9 cellular contexts compared by ENCODE assay signal in genomic region chr2:191933307-191934105, GRCh38.
A peak's percentile ranks its signal among the peaks of the same experiment; 100 is the strongest.
DNase-seq lines count a peak whose midpoint lies in the region; ATAC-seq lines count a peak whose summit lies in the region.
"Had no signal": no experiment of that assay in that cellular context is flagged by ENCODE, and none has a peak within 500 bp of the region (broad histone marks: within the 10 kb centered on the region; RNA-seq: fewer than 3 reads in every experiment).

No MANE protein-coding gene starts in this region.

- peaks cover 13% of the 10 kb centered on the region for H3K27me3 Mint-ChIP-seq in activated T-cell treated with anti-CD3 and anti-CD28 coated beads, Interleukin-2, amount 50 U/mL, for 4 hours (ENCODE audit: low read depth)
- peaks cover 12% of the 10 kb centered on the region for H3K27me3 Mint-ChIP-seq in activated T-helper 1 cell treated with anti-CD3 and anti-CD28 coated beads, Interleukin-12 subunit alpha, Interleukin-12 subunit beta, Interleukin-2, Interleukin-4 antibody, amounts not matched to agents 30 ng/mL and 10 ng/mL and 1 ng/mL, durations not matched to agents 14 hours and 24 hours and 36 hours (ENCODE audit: insufficient read depth)

- no peak overlapping the region for H3K4me3 Mint-ChIP-seq in activated T-cell treated with anti-CD3 and anti-CD28 coated beads, Interleukin-2, amount 50 U/mL, for 4 hours
- no peak overlapping the region for H3K4me3 Mint-ChIP-seq in activated T-helper 1 cell treated with anti-CD3 and anti-CD28 coated beads, Interleukin-12 subunit alpha, Interleukin-12 subunit beta, Interleukin-2, Interleukin-4 antibody, amounts not matched to agents 30 ng/mL and 10 ng/mL and 1 ng/mL, durations not matched to agents 14 hours and 24 hours and 36 hours

- no peak overlapping the region for H3K27ac Mint-ChIP-seq in activated T-helper 1 cell treated with anti-CD3 and anti-CD28 coated beads, Interleukin-12 subunit alpha, Interleukin-12 subunit beta, Interleukin-2, Interleukin-4 antibody, amounts not matched to agents 30 ng/mL and 10 ng/mL and 1 ng/mL, durations not matched to agents 14 hours and 24 hours and 36 hours

- no peak for ATAC-seq in activated T-cell treated with anti-CD3 and anti-CD28 coated beads, Interleukin-2, amount 50 U/mL, for 4 hours
- peak; percentile 96 for ATAC-seq in HG02610 (IDR thresholded peaks at IDR 0.05; ENCODE audit: unreplicated experiment)

- DNase-seq in activated T-cell treated with anti-CD3 and anti-CD28 coated beads for 48 hours (ENCODE audit: low read depth), result peak; percentile 2
- no peak for DNase-seq in activated T-cell treated with anti-CD3 and anti-CD28 coated beads, Interleukin-2, amount 50 U/mL, for 4 hours
- peak; percentile 77 for DNase-seq in NCI-H2171 treated with DMSO at 0.1 percent for 48 hours (lab: John Stamatoyannopoulos, UW)
- peak; percentile 1 to 2 for DNase-seq in stimulated activated CD4-positive, alpha-beta T cell treated with anti-CD3 and anti-CD28 coated beads, Interleukin-4, amount 100 ng/mL, for 48 hours (ENCODE audit: low read depth in 2 of 2)
- DNase-seq in hypothalamus (lab: John Stamatoyannopoulos, UW), result no peak
- DNase-seq in SHP77 (lab: John Stamatoyannopoulos, UW), result no peak
- DNase-seq in activated T-helper 1 cell treated with anti-CD3 and anti-CD28 coated beads, Interleukin-12 subunit alpha, Interleukin-12 subunit beta, Interleukin-2, Interleukin-4 antibody, amounts not matched to agents 30 ng/mL and 10 ng/mL and 1 ng/mL, durations not matched to agents 14 hours and 24 hours and 36 hours (ENCODE audit: low spot score), result no peak
- DNase-seq: T-helper 1 cell had no signal

- intact Hi-C loops in activated T-helper 1 cell treated with anti-CD3 and anti-CD28 coated beads, Interleukin-12 subunit alpha, Interleukin-12 subunit beta, Interleukin-2, Interleukin-4 antibody, amounts not matched to agents 30 ng/mL and 10 ng/mL and 1 ng/mL, durations not matched to agents 14 hours and 24 hours and 36 hours (cut with micrococcal nuclease), result no loop called here

- no peaks in the 10 kb centered on the region for H3K9me3 Mint-ChIP-seq in activated T-cell treated with anti-CD3 and anti-CD28 coated beads, Interleukin-2, amount 50 U/mL, for 4 hours
- H3K9me3 Mint-ChIP-seq in activated T-helper 1 cell treated with anti-CD3 and anti-CD28 coated beads, Interleukin-12 subunit alpha, Interleukin-12 subunit beta, Interleukin-2, Interleukin-4 antibody, amounts not matched to agents 30 ng/mL and 10 ng/mL and 1 ng/mL, durations not matched to agents 14 hours and 24 hours and 36 hours, result no peaks in the 10 kb centered on the region

- no peaks in the 10 kb centered on the region for H3K36me3 Mint-ChIP-seq in activated T-cell treated with anti-CD3 and anti-CD28 coated beads, Interleukin-2, amount 50 U/mL, for 4 hours (ENCODE audit: insufficient read depth)
- no peaks in the 10 kb centered on the region for H3K36me3 Mint-ChIP-seq in activated T-helper 1 cell treated with anti-CD3 and anti-CD28 coated beads, Interleukin-12 subunit alpha, Interleukin-12 subunit beta, Interleukin-2, Interleukin-4 antibody, amounts not matched to agents 30 ng/mL and 10 ng/mL and 1 ng/mL, durations not matched to agents 14 hours and 24 hours and 36 hours (ENCODE audit: low read depth)

- no peaks in the 10 kb centered on the region for H3K4me1 Mint-ChIP-seq in activated T-cell treated with anti-CD3 and anti-CD28 coated beads, Interleukin-2, amount 50 U/mL, for 4 hours (ENCODE audit: low read depth)
- peaks cover 6% of the 10 kb centered on the region for H3K4me1 Mint-ChIP-seq in activated T-helper 1 cell treated with anti-CD3 and anti-CD28 coated beads, Interleukin-12 subunit alpha, Interleukin-12 subunit beta, Interleukin-2, Interleukin-4 antibody, amounts not matched to agents 30 ng/mL and 10 ng/mL and 1 ng/mL, durations not matched to agents 14 hours and 24 hours and 36 hours (ENCODE audit: low read depth)

Comparison
In these comparisons a context has a peak if more than half of its experiments do, and no peak if none do; other contexts are left out.
1. DNase-seq: peak in activated T-cell treated with anti-CD3 and anti-CD28 coated beads for 48 hours (single experiment), NCI-H2171 treated with DMSO at 0.1 percent for 48 hours (single experiment) and stimulated activated CD4-positive, alpha-beta T cell treated with anti-CD3 and anti-CD28 coated beads, Interleukin-4, amount 100 ng/mL, for 48 hours (2 of 2); none in activated T-cell treated with anti-CD3 and anti-CD28 coated beads, Interleukin-2, amount 50 U/mL, for 4 hours (single experiment), hypothalamus (0 of 51), SHP77 (0 of 2) and activated T-helper 1 cell treated with anti-CD3 and anti-CD28 coated beads, Interleukin-12 subunit alpha, Interleukin-12 subunit beta, Interleukin-2, Interleukin-4 antibody, amounts not matched to agents 30 ng/mL and 10 ng/mL and 1 ng/mL, durations not matched to agents 14 hours and 24 hours and 36 hours (single experiment).